ENCODE assay signal across 8 cellular contexts in the genomic region with DNA sequence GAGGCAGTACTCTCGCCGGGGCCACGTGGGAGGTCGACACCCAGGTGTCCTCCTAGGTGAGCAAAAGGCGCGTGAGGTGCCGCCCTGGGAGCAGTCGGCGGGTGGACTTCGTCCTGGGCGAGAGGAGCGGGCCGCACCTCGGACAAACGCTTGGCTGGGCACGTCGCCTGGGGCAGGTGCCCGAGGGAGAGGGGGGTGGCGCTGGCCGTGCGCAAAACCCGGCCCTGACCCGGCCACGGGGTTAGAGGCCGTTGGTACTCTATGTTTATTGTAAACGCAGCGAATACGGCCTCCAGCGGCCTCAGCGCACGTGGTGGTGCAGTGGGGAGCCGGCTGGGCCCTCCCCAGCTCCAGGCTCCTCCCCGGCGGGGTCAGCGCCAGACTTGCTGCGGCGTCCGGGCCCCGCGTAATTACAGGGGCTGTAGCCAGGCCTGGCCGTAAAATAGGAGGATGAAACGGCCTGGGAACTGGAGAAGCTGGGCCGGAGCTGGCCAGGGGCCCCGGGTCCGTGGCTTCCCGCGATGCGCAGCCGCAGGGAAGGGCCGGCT. TPM values are rescaled to one million over a fixed set of nuclear protein-coding genes. Genes with fewer than 3 reads are reported as not detected.
A peak's percentile ranks its signal among the peaks of the same experiment; 100 is the strongest.
DNase-seq lines count a peak whose midpoint lies in the region; ATAC-seq and TF ChIP-seq lines count a peak whose summit lies in the region.

No MANE protein-coding gene starts in this region.

- no peak for TF ChIP-seq CTCF in fibroblast of the aortic adventitia (IDR thresholded peaks at IDR 0.05; ENCODE audit: insufficient read depth, low read length)
- TF ChIP-seq CTCF in nephron progenitor cell (IDR thresholded peaks at IDR 0.05) = no peak

- H3K36me3 ChIP-seq in CD4-positive, alpha-beta memory T cell (ENCODE audit: insufficient read depth, low read length) = no peaks in the 10 kb centered on the region

- peaks cover 0 to 2% (median 0%) of the 10 kb centered on the region in 8 donors for H3K9me3 Mint-ChIP-seq in CD4-positive, alpha-beta memory T cell
- no peaks in the 10 kb centered on the region for H3K9me3 Mint-ChIP-seq in nephron progenitor cell

- no peak for ATAC-seq in HG02970 (IDR thresholded peaks at IDR 0.05; ENCODE audit: low FRiP score, unreplicated experiment)
- no peak for ATAC-seq in SK-N-SH treated with all-trans-retinoic acid at 6 μM for 48 hours
- no peak for ATAC-seq in HG03025 (IDR thresholded peaks at IDR 0.05; ENCODE audit: low FRiP score, unreplicated experiment)

- H3K27ac Mint-ChIP-seq in CD4-positive, alpha-beta memory T cell = no peak overlapping the region
- H3K27ac Mint-ChIP-seq in nephron progenitor cell = no peak overlapping the region

- POLR2A ChIA-PET in CD4-positive, alpha-beta memory T cell (lab: Charles Lee; ENCODE audit: partially characterized antibody) = interaction anchor here (1.2 kb wide), 1 partner anchor 8 kb away, joined by 3 read pairs; no protein-coding TSS in a partner anchor

- peaks cover 32% of the 10 kb centered on the region for H3K4me1 ChIP-seq in CD4-positive, alpha-beta memory T cell (ENCODE audit: insufficient read depth, low read length)

- H3K27ac ChIP-seq in CD4-positive, alpha-beta memory T cell (ENCODE audit: low read depth, low read length) = no peak overlapping the region

- CTCF ChIA-PET in CD4-positive, alpha-beta memory T cell (lab: Charles Lee; ENCODE audit: partially characterized antibody) = interaction anchor here (1.0 kb wide), 1 partner anchor 9 kb away, joined by 3 read pairs; no protein-coding TSS in a partner anchor

- DNase-seq in CD4-positive, alpha-beta memory T cell = no peak
- DNase-seq in SHP77 (lab: John Stamatoyannopoulos, UW) (peak; percentile 83 to 93), fibroblast of the aortic adventitia (ENCODE audit: low read depth) (peak; percentile 13), nephron progenitor cell (peak; percentile 64), NCI-H2081 treated with DMSO at 0.1 percent for 48 hours (lab: John Stamatoyannopoulos, UW) (no peak)

- peaks cover 9 to 15% of the 10 kb centered on the region in 2 donors for H3K27me3 Mint-ChIP-seq in CD4-positive, alpha-beta memory T cell
- H3K27me3 Mint-ChIP-seq in nephron progenitor cell (ENCODE audit: low read depth, poor library complexity) = peaks cover 37% of the 10 kb centered on the region

- H3K36me3 Mint-ChIP-seq in CD4-positive, alpha-beta memory T cell = no peaks in the 10 kb centered on the region
- peaks cover 4% of the 10 kb centered on the region for H3K36me3 Mint-ChIP-seq in nephron progenitor cell (ENCODE audit: low read depth)

- peaks cover 12% of the 10 kb centered on the region for H3K27me3 ChIP-seq in CD4-positive, alpha-beta memory T cell (ENCODE audit: insufficient read depth, low read length)

- peak overlapping the region in 6 of 8 donors; percentile 31 to 85 (median 43) for H3K4me3 Mint-ChIP-seq in CD4-positive, alpha-beta memory T cell
- peak overlapping the region; percentile 85 for H3K4me3 Mint-ChIP-seq in nephron progenitor cell

- peaks cover 18 to 36% (median 27%) of the 10 kb centered on the region in 4 donors for H3K4me1 Mint-ChIP-seq in CD4-positive, alpha-beta memory T cell
- peaks cover 69% of the 10 kb centered on the region for H3K4me1 Mint-ChIP-seq in nephron progenitor cell

- no peak overlapping the region for H3K4me3 ChIP-seq in CD4-positive, alpha-beta memory T cell (ENCODE audit: low read length in 2 of 2)
- no peak overlapping the region for H3K4me3 ChIP-seq in fibroblast of the aortic adventitia (ENCODE audit: low read depth, low read length)

- intact Hi-C loops in CD4-positive, alpha-beta memory T cell (cut with micrococcal nuclease) = loop anchor here (2.0 to 5.0 kb wide), 2 partner anchors 15 to 34 kb away; a partner anchor contains a TSS

- no peaks in the 10 kb centered on the region for H3K9me3 ChIP-seq in CD4-positive, alpha-beta memory T cell (ENCODE audit: control insufficient read depth in 1 of 2, low read length in 2 of 2)

TF ChIP-seq in SK-N-SH treated with all-trans-retinoic acid at 6 μM for 48 hours, 23 proteins besides CTCF, POLR2A, EP300 and RAD21:
- TF ChIP-seq PPARA (CRISPR knock-in tag; IDR thresholded peaks at IDR 0.05; ENCODE audit: borderline replicate concordance) (no peak), ISL1 (CRISPR knock-in tag; IDR thresholded peaks at IDR 0.05) (no peak), TOX (CRISPR knock-in tag; IDR thresholded peaks at IDR 0.05; ENCODE audit: borderline replicate concordance) (no peak), GLIS3 (CRISPR knock-in tag; IDR thresholded peaks at IDR 0.05) (no peak), ARNTL (CRISPR knock-in tag; IDR thresholded peaks at IDR 0.05; ENCODE audit: borderline replicate concordance, low read depth) (no peak), ZFP30 (CRISPR knock-in tag; IDR thresholded peaks at IDR 0.05) (no peak), OSR1 (CRISPR knock-in tag; IDR thresholded peaks at IDR 0.05) (no peak), ZFP3 (CRISPR knock-in tag; IDR thresholded peaks at IDR 0.05) (no peak), SNAI2 (CRISPR knock-in tag; IDR thresholded peaks at IDR 0.05) (no peak), ZNF8 (CRISPR knock-in tag; IDR thresholded peaks at IDR 0.05) (no peak), ZNF565 (CRISPR knock-in tag; conservative IDR thresholded peaks at IDR 0.05; ENCODE audit: low read depth) (no peak)
- TF ChIP-seq, protein P1, sequence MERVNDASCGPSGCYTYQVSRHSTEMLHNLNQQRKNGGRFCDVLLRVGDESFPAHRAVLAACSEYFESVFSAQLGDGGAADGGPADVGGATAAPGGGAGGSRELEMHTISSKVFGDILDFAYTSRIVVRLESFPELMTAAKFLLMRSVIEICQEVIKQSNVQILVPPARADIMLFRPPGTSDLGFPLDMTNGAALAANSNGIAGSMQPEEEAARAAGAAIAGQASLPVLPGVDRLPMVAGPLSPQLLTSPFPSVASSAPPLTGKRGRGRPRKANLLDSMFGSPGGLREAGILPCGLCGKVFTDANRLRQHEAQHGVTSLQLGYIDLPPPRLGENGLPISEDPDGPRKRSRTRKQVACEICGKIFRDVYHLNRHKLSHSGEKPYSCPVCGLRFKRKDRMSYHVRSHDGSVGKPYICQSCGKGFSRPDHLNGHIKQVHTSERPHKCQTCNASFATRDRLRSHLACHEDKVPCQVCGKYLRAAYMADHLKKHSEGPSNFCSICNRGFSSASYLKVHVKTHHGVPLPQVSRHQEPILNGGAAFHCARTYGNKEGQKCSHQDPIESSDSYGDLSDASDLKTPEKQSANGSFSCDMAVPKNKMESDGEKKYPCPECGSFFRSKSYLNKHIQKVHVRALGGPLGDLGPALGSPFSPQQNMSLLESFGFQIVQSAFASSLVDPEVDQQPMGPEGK (CRISPR knock-in tag; IDR thresholded peaks at IDR 0.05; ENCODE audit: borderline replicate concordance) = no peak
- TF ChIP-seq, protein P2, sequence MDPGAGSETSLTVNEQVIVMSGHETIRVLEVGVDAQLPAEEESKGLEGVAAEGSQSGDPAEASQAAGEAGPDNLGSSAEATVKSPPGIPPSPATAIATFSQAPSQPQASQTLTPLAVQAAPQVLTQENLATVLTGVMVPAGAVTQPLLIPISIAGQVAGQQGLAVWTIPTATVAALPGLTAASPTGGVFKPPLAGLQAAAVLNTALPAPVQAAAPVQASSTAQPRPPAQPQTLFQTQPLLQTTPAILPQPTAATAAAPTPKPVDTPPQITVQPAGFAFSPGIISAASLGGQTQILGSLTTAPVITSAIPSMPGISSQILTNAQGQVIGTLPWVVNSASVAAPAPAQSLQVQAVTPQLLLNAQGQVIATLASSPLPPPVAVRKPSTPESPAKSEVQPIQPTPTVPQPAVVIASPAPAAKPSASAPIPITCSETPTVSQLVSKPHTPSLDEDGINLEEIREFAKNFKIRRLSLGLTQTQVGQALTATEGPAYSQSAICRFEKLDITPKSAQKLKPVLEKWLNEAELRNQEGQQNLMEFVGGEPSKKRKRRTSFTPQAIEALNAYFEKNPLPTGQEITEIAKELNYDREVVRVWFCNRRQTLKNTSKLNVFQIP (CRISPR knock-in tag; IDR thresholded peaks at IDR 0.05; ENCODE audit: borderline replicate concordance, low read depth) = no peak

RNA-seq across cellular contexts. Expression of a gene that starts 1.7 kb away (rescaled TPM):
- 1 to 10 TPM; 1.2 to 1.9 TPM for total RNA-seq in CD4-positive, alpha-beta memory T cell
- polyA plus RNA-seq in CD4-positive, alpha-beta memory T cell = 1 to 10 TPM in 1 of 2 donors, under 1 TPM in 1; 0.84 to 2.0 TPM
- total RNA-seq in fibroblast of the aortic adventitia (ENCODE audit: low replicate concordance) = 0.16 and 0.54 TPM in 2 replicates

RNA-seq across cellular contexts. Expression of a gene that starts 9.6 kb away (rescaled TPM):
- total RNA-seq in CD4-positive, alpha-beta memory T cell = 10 to 100 TPM; 20.1 to 22.8 TPM
- 10 to 100 TPM; 50.3 to 91.7 TPM for polyA plus RNA-seq in CD4-positive, alpha-beta memory T cell
- 25.6 and 39.3 TPM in 2 replicates for total RNA-seq in fibroblast of the aortic adventitia (ENCODE audit: low replicate concordance)

RNA-seq across cellular contexts. Expression of a gene that starts 14.3 kb away (rescaled TPM):
- total RNA-seq in CD4-positive, alpha-beta memory T cell = 10 to 100 TPM; 51.6 to 53.6 TPM
- polyA plus RNA-seq in CD4-positive, alpha-beta memory T cell = 100 to 1,000 TPM; 101 to 119 TPM
- total RNA-seq in fibroblast of the aortic adventitia (ENCODE audit: low replicate concordance) = 26.1 and 46.3 TPM in 2 replicates

RNA-seq across cellular contexts. Expression of a gene that starts 47.1 kb away (rescaled TPM):
- 100 to 1,000 TPM; 173 to 180 TPM for total RNA-seq in CD4-positive, alpha-beta memory T cell
- polyA plus RNA-seq in CD4-positive, alpha-beta memory T cell = 100 to 1,000 TPM; 469 to 488 TPM
- 29.8 and 100 TPM in 2 replicates for total RNA-seq in fibroblast of the aortic adventitia (ENCODE audit: low replicate concordance)

RNA-seq across cellular contexts. Expression of a gene that starts 47.4 kb away (rescaled TPM):
- 1 to 10 TPM; 2.0 to 4.3 TPM for total RNA-seq in CD4-positive, alpha-beta memory T cell
- polyA plus RNA-seq in CD4-positive, alpha-beta memory T cell = 1 to 10 TPM in 1 of 2 donors, under 1 TPM in 1; 0.34 to 1.5 TPM
- total RNA-seq in fibroblast of the aortic adventitia (ENCODE audit: low replicate concordance) = 0.90 TPM in 1 of 2 replicates, not detected in the other

Comparison
In these comparisons a context has a peak if more than half of its experiments do, and no peak if none do; other contexts are left out.
1. DNase-seq: peak in SHP77 (2 of 2), fibroblast of the aortic adventitia (single experiment) and nephron progenitor cell (single experiment); none in CD4-positive, alpha-beta memory T cell (0 of 5) and NCI-H2081 treated with DMSO at 0.1 percent for 48 hours (single experiment).